ENCODE assay signal across 24 cellular contexts in the genomic region with DNA sequence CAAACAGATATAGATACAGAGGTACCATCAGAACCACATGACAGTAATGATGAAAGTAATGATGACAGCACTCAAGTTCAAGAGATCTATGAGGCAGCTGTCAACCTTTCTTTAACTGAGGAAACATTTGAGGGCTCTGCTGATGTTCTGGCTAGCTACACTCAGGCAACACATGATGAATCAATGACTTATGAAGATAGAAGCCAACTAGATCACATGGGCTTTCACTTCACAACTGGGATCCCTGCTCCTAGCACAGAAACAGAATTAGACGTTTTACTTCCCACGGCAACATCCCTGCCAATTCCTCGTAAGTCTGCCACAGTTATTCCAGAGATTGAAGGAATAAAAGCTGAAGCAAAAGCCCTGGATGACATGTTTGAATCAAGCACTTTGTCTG.
"Had no signal": no experiment of that assay in that cellular context is flagged by ENCODE, and none has a peak within 500 bp of the region (broad histone marks: within the 10 kb centered on the region; RNA-seq: fewer than 3 reads in every experiment).

No MANE protein-coding gene starts in this region.

- H3K4me3 Mint-ChIP-seq: IgD-negative memory B cell had no signal

- H3K36me3 Mint-ChIP-seq: IgD-negative memory B cell had no signal

- H3K4me2 ChIP-seq: KMS-11, SK-N-SH had no signal

- H3K27ac ChIP-seq: HL-60, KMS-11 had no signal

- H3K9ac ChIP-seq: KMS-11, SK-N-SH had no signal

- H3K27me3 Mint-ChIP-seq: IgD-negative memory B cell had no signal

- H3K27ac Mint-ChIP-seq: IgD-negative memory B cell had no signal

- ATAC-seq: K562 had no signal

- H3K4me3 ChIP-seq: K562 had no signal

- H3K9me3 ChIP-seq: SK-N-SH had no signal

- DNase-seq: Kasumi-1, MM.1S, MV-4-11, NCI-H1048, NCI-H1105, NCI-H1417, NCI-H1436 treated with DMSO at 0.1 percent for 48 hours, NCI-H1694, NCI-H1930, NCI-H2081, NCI-H2107, NCI-H226, NCI-H446, NCI-H510A, NCI-H524 treated with DMSO at 0.1 percent for 48 hours, NCI-H69, NCI-H774, RPMI8226, SHP77, SK-N-SH had no signal
